Comparison of ENCODE assay signal across 7 cellular contexts in the genomic region with DNA sequence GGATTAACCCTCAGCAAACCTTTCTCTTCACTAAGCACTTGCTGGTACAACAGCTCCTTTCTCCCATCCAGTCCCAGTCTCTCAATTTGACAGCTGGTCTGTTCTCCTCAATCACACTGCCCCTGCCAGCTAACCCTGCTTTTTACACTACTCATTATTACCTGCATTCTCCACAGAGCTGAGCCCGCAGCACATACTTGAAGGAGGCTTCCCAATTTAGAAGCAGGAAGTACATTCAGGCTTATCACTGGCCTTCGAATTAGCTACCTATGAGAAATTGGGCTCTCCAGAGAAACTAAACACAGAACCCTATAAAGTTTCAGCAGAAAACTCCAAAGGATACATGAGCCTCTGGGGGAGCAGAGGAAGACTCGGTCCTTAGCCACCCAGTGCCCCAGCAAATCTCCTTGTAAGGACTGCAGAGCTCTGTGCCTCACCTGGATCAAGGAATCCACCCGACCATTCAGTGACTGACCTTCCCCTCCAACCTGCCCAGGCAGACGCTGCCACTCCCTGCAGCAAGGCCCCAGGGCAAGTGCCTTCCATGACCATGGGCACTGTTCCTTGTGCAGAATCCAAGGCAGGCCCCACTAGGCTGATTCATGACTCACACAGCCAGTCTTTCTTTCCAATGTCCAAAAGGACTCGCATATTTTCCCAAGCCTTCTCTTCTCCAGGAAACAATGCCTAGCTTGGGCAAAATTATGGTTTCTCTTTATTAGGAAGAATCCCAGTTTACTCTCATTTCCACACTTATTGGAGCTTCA.
A peak's percentile ranks its signal among the peaks of the same experiment; 100 is the strongest.
DNase-seq lines count a peak whose midpoint lies in the region; ATAC-seq lines count a peak whose summit lies in the region.

No MANE protein-coding gene starts in this region.

- H3K27me3 Mint-ChIP-seq in natural killer cell treated with Interleukin-12 subunit alpha and Interleukin-12 subunit beta and Interleukin-15 and Interleukin-18, amount 100 ng/mL, for 72 hours: no peaks in the 10 kb centered on the region

- no peaks in the 10 kb centered on the region for H3K9me3 Mint-ChIP-seq in natural killer cell treated with Interleukin-12 subunit alpha and Interleukin-12 subunit beta and Interleukin-15 and Interleukin-18, amount 100 ng/mL, for 72 hours

- DNase-seq in EH (ENCODE audit: low read depth): peak; percentile 79
- peak; percentile 63 for DNase-seq in NCI-H1092 treated with DMSO at 0.1 percent for 48 hours (lab: John Stamatoyannopoulos, UW)
- peak; percentile 16 for DNase-seq in amniotic epithelial cell (ENCODE audit: low read depth)
- DNase-seq in natural killer cell treated with Interleukin-12 subunit alpha and Interleukin-12 subunit beta and Interleukin-15 and Interleukin-18, amount 100 ng/mL, for 72 hours (ENCODE audit: low spot score): peak; percentile 22

- no peaks in the 10 kb centered on the region for H3K36me3 Mint-ChIP-seq in natural killer cell treated with Interleukin-12 subunit alpha and Interleukin-12 subunit beta and Interleukin-15 and Interleukin-18, amount 100 ng/mL, for 72 hours

- peaks cover 57 to 66% of the 10 kb centered on the region in 2 donors for H3K4me1 Mint-ChIP-seq in natural killer cell treated with Interleukin-12 subunit alpha and Interleukin-12 subunit beta and Interleukin-15 and Interleukin-18, amount 100 ng/mL, for 72 hours (ENCODE audit: low read depth in 2 of 2)

- peak overlapping the region; percentile 21 to 72 for H3K27ac Mint-ChIP-seq in natural killer cell treated with Interleukin-12 subunit alpha and Interleukin-12 subunit beta and Interleukin-15 and Interleukin-18, amount 100 ng/mL, for 72 hours

- ATAC-seq in natural killer cell treated with Interleukin-12 subunit alpha and Interleukin-12 subunit beta and Interleukin-15 and Interleukin-18, amount 100 ng/mL, for 72 hours: no peak
- ATAC-seq in GM21367 (IDR thresholded peaks at IDR 0.05; ENCODE audit: unreplicated experiment) (no peak), HG03439 (IDR thresholded peaks at IDR 0.05; ENCODE audit: unreplicated experiment) (no peak), GM21786 (IDR thresholded peaks at IDR 0.05; ENCODE audit: unreplicated experiment) (no peak)

- H3K4me3 Mint-ChIP-seq in natural killer cell treated with Interleukin-12 subunit alpha and Interleukin-12 subunit beta and Interleukin-15 and Interleukin-18, amount 100 ng/mL, for 72 hours: no peak overlapping the region

Comparison
In these comparisons a context has a peak if more than half of its experiments do, and no peak if none do; other contexts are left out.
1. DNase-seq: peak in every context shown above with its lines; median percentile 79 in EH; 63 in NCI-H1092 treated with DMSO at 0.1 percent for 48 hours; 22 in natural killer cell treated with Interleukin-12 subunit alpha and Interleukin-12 subunit beta and Interleukin-15 and Interleukin-18, amount 100 ng/mL, for 72 hours; 16 in amniotic epithelial cell.